In genomic region chr3:33658039-33658438, GRCh38 we compare ENCODE assay signal across 11 cellular contexts.
A peak's percentile ranks its signal among the peaks of the same experiment; 100 is the strongest.
DNase-seq lines count a peak whose midpoint lies in the region; ATAC-seq and TF ChIP-seq lines count a peak whose summit lies in the region.
"Had no signal": no experiment of that assay in that cellular context is flagged by ENCODE, and none has a peak within 500 bp of the region (broad histone marks: within the 10 kb centered on the region; RNA-seq: fewer than 3 reads in every experiment).

No MANE protein-coding gene starts in this region.

- CTCF ChIA-PET in HEK293T (lab: Yijun Ruan, JAX): no interaction called here

- POLR2A ChIA-PET in HEK293T (lab: Yijun Ruan, JAX): interaction anchor here (2.5 kb wide), 1 partner anchor 13 kb away, joined by 16 read pairs; no protein-coding TSS in a partner anchor

- H3K9ac ChIP-seq in MM.1S (ENCODE audit: low read length) (peak overlapping the region; percentile 49; the same call in 1 of the 2 replicates), mucosa of rectum (ENCODE audit: low read depth in 1 of 2, low read length in 2 of 2) (peak overlapping the region in 1 of 2 donors; percentile 3)

- no peak overlapping the region for H3K4me3 ChIP-seq in MM.1S (ENCODE audit: low read length)
- peak overlapping the region; percentile 28 to 69 for H3K4me3 ChIP-seq in mucosa of rectum (ENCODE audit: low read length in 2 of 2)

- no peak for ATAC-seq in stimulated activated naive CD8-positive, alpha-beta T cell treated with anti-CD3 and anti-CD28 coated beads, Interleukin-15, Interleukin-2, amounts not matched to agents 100 U/mL and 50 U/mL, for 24 hours
- ATAC-seq in HG02970 (IDR thresholded peaks at IDR 0.05; ENCODE audit: low FRiP score, unreplicated experiment): no peak
- ATAC-seq: activated CD8-positive, alpha-beta memory T cell treated with anti-CD3 and anti-CD28 coated beads, Interleukin-2, amount 10 ng/mL, durations not matched to agents 7 days and 5 days had no signal

- H3K27ac ChIP-seq in MM.1S (ENCODE audit: low read length) (no peak overlapping the region; the same call in 1 of the 2 replicates), caudate nucleus (ENCODE audit: low read depth, low read length) (peak overlapping the region; percentile 97), mucosa of rectum (ENCODE audit: low read depth in 2 of 2, low read length in 2 of 2) (no peak overlapping the region), substantia nigra (ENCODE audit: low read depth, low read length, poor library complexity, severe bottlenecking) (peak overlapping the region; percentile 96)

- TF ChIP-seq CTCF in MM.1S (IDR thresholded peaks at IDR 0.05; ENCODE audit: low read length): no peak

- H3K9me3 ChIP-seq in MM.1S (replicated peaks; ENCODE audit: insufficient read depth, low read length): no peaks in the 10 kb centered on the region
- no peaks in the 10 kb centered on the region for H3K9me3 ChIP-seq in mucosa of rectum (ENCODE audit: control insufficient read depth in 2 of 2, low read length in 2 of 2)

- DNase-seq in MM.1S (no peak), caudate nucleus (lab: John Stamatoyannopoulos, UW) (no peak), substantia nigra (lab: John Stamatoyannopoulos, UW) (no peak), HEK293T (ENCODE audit: extremely low spot score) (no peak), SHP77 treated with DMSO at 0.1 percent for 48 hours (lab: John Stamatoyannopoulos, UW) (no peak)
- no peak for DNase-seq in stimulated activated naive CD8-positive, alpha-beta T cell treated with anti-CD3 and anti-CD28 coated beads, Interleukin-15, Interleukin-2, amounts not matched to agents 100 U/mL and 50 U/mL, for 24 hours
- DNase-seq: activated CD8-positive, alpha-beta memory T cell treated with anti-CD3 and anti-CD28 coated beads, Interleukin-2, amount 10 ng/mL, durations not matched to agents 7 days and 5 days; CD8-positive, alpha-beta memory T cell; NCI-H2107 had no signal

- H3K27me3 ChIP-seq in MM.1S (replicated peaks; ENCODE audit: insufficient read depth, low read length): no peaks in the 10 kb centered on the region
- H3K27me3 ChIP-seq in mucosa of rectum (ENCODE audit: control insufficient read depth in 2 of 2, insufficient read depth in 2 of 2, low read length in 2 of 2): no peaks in the 10 kb centered on the region

- peaks cover 18% of the 10 kb centered on the region for H3K79me2 ChIP-seq in MM.1S (ENCODE audit: low read length)

- H3K4me2 ChIP-seq in MM.1S (ENCODE audit: low read depth, low read length): peak overlapping the region; percentile 87; the same call in 1 of the 2 replicates

- H3K4me1 ChIP-seq in MM.1S (ENCODE audit: low read length) (peaks cover 27% of the 10 kb centered on the region), mucosa of rectum (ENCODE audit: control insufficient read depth in 2 of 2, insufficient read depth in 2 of 2, low read length in 2 of 2) (peaks cover 3 to 6% of the 10 kb centered on the region in 2 donors)

- H3F3A ChIP-seq in MM.1S (ENCODE audit: insufficient read depth, low read length): peaks cover 20% of the 10 kb centered on the region

- H3K9me2 ChIP-seq in MM.1S (replicated peaks; ENCODE audit: insufficient read depth, low read length): no peaks in the 10 kb centered on the region

- no peaks in the 10 kb centered on the region; the same call in 1 of the 2 replicates for H4K20me1 ChIP-seq in MM.1S (ENCODE audit: insufficient read depth, low read length)

- H3K36me3 ChIP-seq in MM.1S (replicated peaks; ENCODE audit: insufficient read depth, low read length): no peaks in the 10 kb centered on the region
- no peaks in the 10 kb centered on the region for H3K36me3 ChIP-seq in mucosa of rectum (ENCODE audit: control insufficient read depth in 2 of 2, insufficient read depth in 2 of 2, low read length in 2 of 2)

- no peak overlapping the region for H2AFZ ChIP-seq in MM.1S (ENCODE audit: low read length)

TF ChIP-seq in HEK293T, 16 proteins besides CTCF, POLR2A, EP300 and RAD21:
- TF ChIP-seq LEF1 (IDR thresholded peaks at IDR 0.05; ENCODE audit: borderline replicate concordance): no peak
- no peak for TF ChIP-seq ELF4 (IDR thresholded peaks at IDR 0.05)
- no peak for TF ChIP-seq FOXM1 (IDR thresholded peaks at IDR 0.05; ENCODE audit: borderline replicate concordance)

Comparison
In these comparisons a context has a peak if more than half of its experiments do, and no peak if none do; other contexts are left out.
1. H3K27ac ChIP-seq: peak in caudate nucleus (single experiment) and substantia nigra (single experiment); none in MM.1S (single experiment) and mucosa of rectum (0 of 2).